ENCODE assay signal across 15 cellular contexts in genomic region chr10:29555091-29555745, GRCh38.
DNase-seq lines count a peak whose midpoint lies in the region; ATAC-seq and TF ChIP-seq lines count a peak whose summit lies in the region.
"Had no signal": no experiment of that assay in that cellular context is flagged by ENCODE, and none has a peak within 500 bp of the region (broad histone marks: within the 10 kb centered on the region; RNA-seq: fewer than 3 reads in every experiment).

No MANE protein-coding gene starts in this region.

- DNase-seq in right atrium auricular region (ENCODE audit: low spot score) (no peak), heart left ventricle (no peak), breast epithelium (ENCODE audit: low spot score in 2 of 2) (no peak), uterus (no peak), T-helper 17 cell (no peak)
- DNase-seq: activated B cell treated with CpG ODN at 0.5 μM for 24 hours; activated effector memory CD4-positive, alpha-beta T cell treated with Interleukin-2 at 50 U/mL for 16 hours; GDM1; Peyer's patch; stimulated activated CD4-positive, alpha-beta T cell treated with anti-CD3 and anti-CD28 coated beads, Interleukin-15, amount 100 ng/mL, for 24 hours; stimulated activated naive CD4-positive, alpha-beta T cell treated with Interleukin-2 at 50 U/mL for 16 hours had no signal

- no peak for TF ChIP-seq POLR2A in heart left ventricle (IDR thresholded peaks at IDR 0.05)
- no peak for TF ChIP-seq POLR2A in breast epithelium (IDR thresholded peaks at IDR 0.05)
- no peak for TF ChIP-seq POLR2A in uterus (IDR thresholded peaks at IDR 0.05)

- H3K27me3 ChIP-seq in right atrium auricular region, result no peaks in the 10 kb centered on the region
- H3K27me3 ChIP-seq in heart left ventricle, result no peaks in the 10 kb centered on the region
- H3K27me3 ChIP-seq in breast epithelium, result no peaks in the 10 kb centered on the region
- no peaks in the 10 kb centered on the region for H3K27me3 ChIP-seq in muscle layer of colon (ENCODE audit: control insufficient read depth in 1 of 2, insufficient read depth in 2 of 2, low read length in 2 of 2)
- no peaks in the 10 kb centered on the region for H3K27me3 ChIP-seq in uterus
- H3K27me3 ChIP-seq: Peyer's patch had no signal

- intact Hi-C loops in heart left ventricle (cut with DNase I) (no loop called here), breast epithelium (cut with DNase I; ENCODE audit: low total_unique reads) (no loop called here), uterus (cut with DNase I; ENCODE audit: low total_unique reads) (no loop called here)

- H3K27ac Mint-ChIP-seq in T-helper 17 cell, result no peak overlapping the region
- H3K27ac Mint-ChIP-seq: activated B cell treated with CpG ODN at 0.5 μM for 24 hours had no signal

- no peaks in the 10 kb centered on the region for H3K27me3 Mint-ChIP-seq in T-helper 17 cell
- H3K27me3 Mint-ChIP-seq: activated B cell treated with CpG ODN at 0.5 μM for 24 hours had no signal

- no peak overlapping the region for H3K4me3 Mint-ChIP-seq in T-helper 17 cell
- H3K4me3 Mint-ChIP-seq: activated B cell treated with CpG ODN at 0.5 μM for 24 hours had no signal

- no peaks in the 10 kb centered on the region for H3K4me1 Mint-ChIP-seq in T-helper 17 cell
- H3K4me1 Mint-ChIP-seq: activated B cell treated with CpG ODN at 0.5 μM for 24 hours had no signal

- peaks cover 45% of the 10 kb centered on the region for H3K36me3 ChIP-seq in right atrium auricular region
- peaks cover 0 to 82% (median 43%) of the 10 kb centered on the region in 9 donors for H3K36me3 ChIP-seq in heart left ventricle
- H3K36me3 ChIP-seq in breast epithelium, result no peaks in the 10 kb centered on the region
- H3K36me3 ChIP-seq in muscle layer of colon (ENCODE audit: insufficient read depth, low read length), result peaks cover 53% of the 10 kb centered on the region
- H3K36me3 ChIP-seq in uterus, result no peaks in the 10 kb centered on the region

- H3K4me3 ChIP-seq in right atrium auricular region, result no peak overlapping the region
- no peak overlapping the region for H3K4me3 ChIP-seq in heart left ventricle
- H3K4me3 ChIP-seq in breast epithelium, result no peak overlapping the region
- no peak overlapping the region for H3K4me3 ChIP-seq in muscle layer of colon (ENCODE audit: low read depth in 1 of 2, low read length in 2 of 2)
- H3K4me3 ChIP-seq in uterus, result no peak overlapping the region
- H3K4me3 ChIP-seq: coronary artery, Peyer's patch had no signal

- H3K9me3 ChIP-seq in right atrium auricular region (no peaks in the 10 kb centered on the region), heart left ventricle (no peaks in the 10 kb centered on the region), breast epithelium (no peaks in the 10 kb centered on the region), muscle layer of colon (ENCODE audit: low read length) (no peaks in the 10 kb centered on the region), uterus (no peaks in the 10 kb centered on the region), T-helper 17 cell (ENCODE audit: control insufficient read depth, low read length, poor library complexity, severe bottlenecking) (no peaks in the 10 kb centered on the region)
- H3K9me3 ChIP-seq: Peyer's patch had no signal

- no peak for ATAC-seq in heart left ventricle
- ATAC-seq in HG02798 (IDR thresholded peaks at IDR 0.05; ENCODE audit: poor library complexity, unreplicated experiment), result no peak
- no peak for ATAC-seq in HG02870 (IDR thresholded peaks at IDR 0.05; ENCODE audit: unreplicated experiment)
- no peak for ATAC-seq in T-helper 17 cell

- 79 to 88% (median 85%) methylated on average over 6 of the region's 6 CpGs for WGBS in heart left ventricle, 4 donors

- no peak overlapping the region for H3K9ac ChIP-seq in muscle layer of colon (ENCODE audit: low read length)

- peaks cover 5% of the 10 kb centered on the region for H3K36me3 Mint-ChIP-seq in T-helper 17 cell (ENCODE audit: low read depth)

- TF ChIP-seq CTCF in right atrium auricular region (IDR thresholded peaks at IDR 0.05) (no peak), heart left ventricle (IDR thresholded peaks at IDR 0.05) (no peak), breast epithelium (IDR thresholded peaks at IDR 0.05) (no peak), uterus (IDR thresholded peaks at IDR 0.05) (no peak)

- peak overlapping the region; percentile 1 to 57 for H3K27ac ChIP-seq in right atrium auricular region
- H3K27ac ChIP-seq in heart left ventricle, result peak overlapping the region in 4 of 12 donors; percentile 34 to 66 (median 44)
- peak overlapping the region; percentile 26 to 48 for H3K27ac ChIP-seq in breast epithelium
- H3K27ac ChIP-seq in muscle layer of colon (ENCODE audit: low read depth, low read length), result peak overlapping the region; percentile 29
- peak overlapping the region; percentile 60 to 64 for H3K27ac ChIP-seq in uterus

- H3K4me1 ChIP-seq in right atrium auricular region, result peaks cover 0 to 23% of the 10 kb centered on the region in 2 donors
- H3K4me1 ChIP-seq in heart left ventricle, result peaks cover 0 to 26% (median 10%) of the 10 kb centered on the region in 12 donors
- H3K4me1 ChIP-seq in breast epithelium, result no peaks in the 10 kb centered on the region
- H3K4me1 ChIP-seq in muscle layer of colon (ENCODE audit: insufficient read depth, low read length), result peaks cover 35% of the 10 kb centered on the region
- no peaks in the 10 kb centered on the region for H3K4me1 ChIP-seq in uterus
- H3K4me1 ChIP-seq: Peyer's patch had no signal
